8 cellular contexts compared by ENCODE assay signal in genomic region chr17:45052052-45052772, GRCh38. TPM values are rescaled to one million over a fixed set of nuclear protein-coding genes. Genes with fewer than 3 reads are reported as not detected.
DNase-seq lines count a peak whose midpoint lies in the region; ATAC-seq, FAIRE-seq and TF ChIP-seq lines count a peak whose summit lies in the region.

No MANE protein-coding gene starts in this region.

- TF ChIP-seq RAD21 in GM12878 (IDR thresholded peaks at IDR 0.05; ENCODE audit: insufficient read depth, low read depth, low read length): no peak

- TSS peak; percentile 98 for BruUV-seq in GM12878 (replicated peaks; lab: Mats Ljungman, UMichigan)

- TF ChIP-seq POLR2A in GM12878 (IDR thresholded peaks at IDR 0.05; ENCODE audit: low read depth, low read length): 0 out of 2 replicates have a peak, but pooled peaks have one; percentile 10

- POLR2A ChIA-PET in GM12878 (lab: Charles Lee): interaction anchor here (1.6 to 7.1 kb wide), 3 partner anchors 9 to 24 kb away, joined by 5 to 119 read pairs (median 11); partner anchors contain the start of gene NMT1

- no peak for FAIRE-seq in GM12878 (lab: Jason Lieb, UNC)

- H2AFZ ChIP-seq in SU-DHL-6 (ENCODE audit: low read depth, low read length, severe bottlenecking): no peak overlapping the region
- peak overlapping the region; percentile 64 for H2AFZ ChIP-seq in GM12878 (ENCODE audit: control insufficient read depth, low read depth, low read length)

- peaks cover 35% of the 10 kb centered on the region for H3K79me2 ChIP-seq in SU-DHL-6 (ENCODE audit: insufficient read depth, low read length)
- H3K79me2 ChIP-seq in GM12878 (ENCODE audit: control insufficient read depth, insufficient read depth, low read length): peaks cover 41% of the 10 kb centered on the region

- H4K20me1 ChIP-seq in SU-DHL-6 (ENCODE audit: low read depth, low read length) (no peaks in the 10 kb centered on the region), GM12878 (ENCODE audit: control insufficient read depth, insufficient read depth) (no peaks in the 10 kb centered on the region)

- H3K4me3 ChIP-seq in SU-DHL-6 (ENCODE audit: insufficient read depth, low read length, poor library complexity, severe bottlenecking) (peak overlapping the region; percentile 82), GM12878 (peak overlapping the region; percentile 76)

- CTCF ChIA-PET in GM12878 (lab: Yijun Ruan, JAX): no interaction called here

- peak overlapping the region; percentile 98 for H3K4me2 ChIP-seq in SU-DHL-6 (ENCODE audit: low read depth, low read length, poor library complexity, severe bottlenecking)
- H3K4me2 ChIP-seq in GM12878 (ENCODE audit: control insufficient read depth, insufficient read depth): peak overlapping the region; percentile 95

- in situ Hi-C loops in GM12878 (cut with MboI): no loop called here

- peak; percentile 14 for DNase-seq in DMS114 treated with DMSO at 0.1 percent for 48 hours (lab: John Stamatoyannopoulos, UW; ENCODE audit: unreplicated experiment)
- DNase-seq in LoVo (ENCODE audit: low spot score): peak; percentile 11
- no peak for DNase-seq in GM12878 (ENCODE audit: low read depth, low spot score)
- peak; percentile 59 for DNase-seq in iris pigment epithelial cell (ENCODE audit: low read depth)
- DNase-seq in stimulated activated CD4-positive, alpha-beta T cell treated with anti-CD3 and anti-CD28 coated beads, Interleukin-15, amount 100 ng/mL, for 24 hours: peak; percentile 62
- DNase-seq in middle frontal gyrus (ENCODE audit: extremely low spot score, low spot score): no peak

- WGBS in GM12878 (ENCODE audit: insufficient coverage, insufficient replicate concordance, low lambda C conversion rate, missing lambda C conversion rate): 35% methylated on average over 13 of the region's 36 CpGs

- TF ChIP-seq EP300 in GM12878 (IDR thresholded peaks at IDR 0.05; ENCODE audit: borderline replicate concordance in 1 of 2, control insufficient read depth in 1 of 2, low read depth in 2 of 2, low read length in 2 of 2): no peak

- H3K9me3 ChIP-seq in SU-DHL-6 (ENCODE audit: insufficient read depth, low read length) (no peaks in the 10 kb centered on the region), GM12878 (replicated peaks; ENCODE audit: control insufficient read depth, insufficient read depth, low read length) (no peaks in the 10 kb centered on the region)

- H3K4me1 ChIP-seq in GM12878 (ENCODE audit: control insufficient read depth, insufficient read depth, low read length): peaks cover 13% of the 10 kb centered on the region

- ATAC-seq in GM12878 (no peak; the same call in 1 of the 3 replicates), HG03159 (IDR thresholded peaks at IDR 0.05; ENCODE audit: unreplicated experiment) (no peak)

- SMC1A ChIA-PET in GM12878 (lab: Charles Lee; ENCODE audit: uncharacterized antibody, unreplicated experiment): interaction anchor here (4.2 kb wide), 1 partner anchor 10 kb away, joined by 38 read pairs; the partner anchor contains the start of gene NMT1

- RAD21 ChIA-PET in GM12878 (lab: Charles Lee; ENCODE audit: unreplicated experiment): interaction anchor here (4.3 kb wide), 1 partner anchor 11 kb away, joined by 49 read pairs; the partner anchor contains the start of gene NMT1

- peak overlapping the region; percentile 91 for H3K27ac ChIP-seq in SU-DHL-6 (ENCODE audit: low read depth, low read length)
- peak overlapping the region; percentile 91 for H3K27ac ChIP-seq in GM12878 (ENCODE audit: control insufficient read depth, insufficient read depth)

- no peaks in the 10 kb centered on the region for H3K9me2 ChIP-seq in SU-DHL-6 (replicated peaks; ENCODE audit: insufficient read depth, low read length)

- H3K9ac ChIP-seq in SU-DHL-6 (ENCODE audit: low read length): peak overlapping the region; percentile 89
- H3K9ac ChIP-seq in GM12878 (ENCODE audit: control insufficient read depth, insufficient read depth, low read length): peak overlapping the region; percentile 92

- intact Hi-C loops in GM12878 (cut with micrococcal nuclease; ENCODE audit: unreplicated experiment): no loop called here

- H3K27me3 ChIP-seq in SU-DHL-6 (ENCODE audit: low read length): no peaks in the 10 kb centered on the region
- no peaks in the 10 kb centered on the region for H3K27me3 ChIP-seq in GM12878 (replicated peaks in 1 of 2; ENCODE audit: control insufficient read depth in 2 of 2, insufficient read depth in 2 of 2, low read length in 1 of 2)

- peaks cover 22% of the 10 kb centered on the region for H3F3A ChIP-seq in SU-DHL-6 (ENCODE audit: insufficient read depth)

- TF ChIP-seq CTCF in SU-DHL-6 (IDR thresholded peaks at IDR 0.05; ENCODE audit: insufficient read depth, low read length, poor library complexity, severe bottlenecking) (no peak), GM12878 (IDR thresholded peaks at IDR 0.05 in 2 of 3, conservative IDR thresholded peaks at IDR 0.05 in 1 of 3; ENCODE audit: control insufficient read depth in 2 of 3, extremely low read depth in 1 of 3, insufficient read depth in 1 of 3, low read depth in 3 of 3, low read length in 3 of 3) (no peak)

- H3K36me3 ChIP-seq in SU-DHL-6 (ENCODE audit: low read length) (no peaks in the 10 kb centered on the region), GM12878 (ENCODE audit: control insufficient read depth in 2 of 2, insufficient read depth in 2 of 2, low read length in 1 of 2) (0 out of 4 replicates have a peak, but pooled peaks cover 0 to 5% of the 10 kb centered on the region in 2 experiments)

TF ChIP-seq in GM12878, 131 proteins besides CTCF, POLR2A, EP300 and RAD21 (continues in another document):
- TF ChIP-seq NKRF (conservative IDR thresholded peaks at IDR 0.05): no peak
- TF ChIP-seq CBFB (IDR thresholded peaks at IDR 0.05; ENCODE audit: low read depth): no peak
- 0 out of 2 replicates have a peak, but pooled peaks have one; percentile 11 for TF ChIP-seq MTA2 (IDR thresholded peaks at IDR 0.05; ENCODE audit: low read depth)

RNA-seq across cellular contexts. Expression of gene DCAKD, which starts 0.8 kb away (rescaled TPM):
- total RNA-seq in GM12878 (2013; cell fraction: nucleolus; rRNA removed): 35.2 and 43.0 TPM in 2 replicates
- 49.4 and 62.7 TPM in 2 replicates for total RNA-seq in GM12878 (2014; rRNA removed)
- total RNA-seq in GM12878 (2014; rRNA removed; fragmentation: Illumina TruSeq; extraction: Trizol): 23.0 and 27.9 TPM in 2 replicates
- total RNA-seq in GM12878 (2021): 44.4 and 45.8 TPM in 2 replicates
- polyA plus RNA-seq in GM12878 (2011; ENCODE audit: low read depth): 11.7 TPM
- polyA plus RNA-seq in GM12878 (2011; rRNA removed): 14.1 and 32.8 TPM in 2 replicates
- 55.7 and 60.8 TPM in 2 replicates for polyA plus RNA-seq in GM12878 (2011; cell fraction: cytosol; rRNA removed)
- 57.5 and 71.0 TPM in 2 replicates for polyA plus RNA-seq in GM12878 (2011; cell fraction: nucleus; rRNA removed)
- 26.3 and 28.2 TPM in 2 replicates for polyA plus RNA-seq in GM12878 (2012)
- polyA plus RNA-seq in GM12878 (2014; fragmentation: Illumina TruSeq; extraction: Trizol): 18.9 and 21.5 TPM in 2 replicates
- polyA plus RNA-seq in GM12878 (2014; fragmentation: Nextera tagmentation; extraction: Ambion mirVana): 10 to 100 TPM; 11.6 to 11.7 TPM
- 45.7 and 46.5 TPM in 2 replicates for polyA plus RNA-seq in GM12878 (2014; rRNA removed)
- polyA plus RNA-seq in GM12878 (2016; fragmentation: Nextera tagmentation; extraction: Ambion mirVana): 10 to 100 TPM; 43.8 to 46.1 TPM
- polyA minus RNA-seq in GM12878 (2011; rRNA and poly(A)+ RNA removed): 29.1 and 56.8 TPM in 2 replicates
- 22.7 and 27.9 TPM in 2 replicates for polyA minus RNA-seq in GM12878 (2011; cell fraction: cytosol; rRNA and poly(A)+ RNA removed)
- polyA minus RNA-seq in GM12878 (2011; cell fraction: nucleus; rRNA and poly(A)+ RNA removed): 21.2 and 26.2 TPM in 2 replicates

RNA-seq across cellular contexts. Expression of gene NMT1, which starts 8.9 kb away (rescaled TPM):
- 95.0 and 103 TPM in 2 replicates for total RNA-seq in GM12878 (2013; cell fraction: nucleolus; rRNA removed)
- total RNA-seq in GM12878 (2014; rRNA removed): 118 and 121 TPM in 2 replicates
- 391 and 395 TPM in 2 replicates for total RNA-seq in GM12878 (2014; rRNA removed; fragmentation: Illumina TruSeq; extraction: Trizol)
- total RNA-seq in GM12878 (2021): 204 and 223 TPM in 2 replicates
- polyA plus RNA-seq in GM12878 (2011; ENCODE audit: low read depth): 42.9 TPM
- 116 and 138 TPM in 2 replicates for polyA plus RNA-seq in GM12878 (2011; rRNA removed)
- polyA plus RNA-seq in GM12878 (2011; cell fraction: cytosol; rRNA removed): 65.2 and 75.7 TPM in 2 replicates
- 129 and 147 TPM in 2 replicates for polyA plus RNA-seq in GM12878 (2011; cell fraction: nucleus; rRNA removed)
- polyA plus RNA-seq in GM12878 (2012): 87.9 and 96.7 TPM in 2 replicates
- polyA plus RNA-seq in GM12878 (2014; fragmentation: Illumina TruSeq; extraction: Trizol): 80.7 and 216 TPM in 2 replicates
- 100 to 1,000 TPM; 282 to 342 TPM for polyA plus RNA-seq in GM12878 (2014; fragmentation: Nextera tagmentation; extraction: Ambion mirVana)
- polyA plus RNA-seq in GM12878 (2014; rRNA removed): 96.7 and 112 TPM in 2 replicates
- 100 to 1,000 TPM; 221 to 226 TPM for polyA plus RNA-seq in GM12878 (2016; fragmentation: Nextera tagmentation; extraction: Ambion mirVana)
- polyA minus RNA-seq in GM12878 (2011; rRNA and poly(A)+ RNA removed): 62.4 and 90.4 TPM in 2 replicates
- 128 and 150 TPM in 2 replicates for polyA minus RNA-seq in GM12878 (2011; cell fraction: cytosol; rRNA and poly(A)+ RNA removed)
- 33.1 and 219 TPM in 2 replicates for polyA minus RNA-seq in GM12878 (2011; cell fraction: nucleus; rRNA and poly(A)+ RNA removed)

Comparison
In these comparisons a context has a peak if more than half of its experiments do, and no peak if none do; other contexts are left out.
1. DNase-seq: peak in DMS114 treated with DMSO at 0.1 percent for 48 hours (single experiment), LoVo (single experiment), iris pigment epithelial cell (single experiment) and stimulated activated CD4-positive, alpha-beta T cell treated with anti-CD3 and anti-CD28 coated beads, Interleukin-15, amount 100 ng/mL, for 24 hours (single experiment); none in GM12878 (single experiment) and middle frontal gyrus (single experiment).